ENCODE assay signal across 26 cellular contexts in genomic region chr9:35861161-35861897, GRCh38. TPM values are rescaled to one million over a fixed set of nuclear protein-coding genes. Genes with fewer than 3 reads are reported as not detected.
"Had no signal": no experiment of that assay in that cellular context is flagged by ENCODE, and none has a peak within 500 bp of the region (broad histone marks: within the 10 kb centered on the region; RNA-seq: fewer than 3 reads in every experiment).

No MANE protein-coding gene starts in this region.

- H3K4me3 Mint-ChIP-seq: activated CD4-positive, alpha-beta T cell treated with anti-CD3 and anti-CD28 coated beads, Interleukin-2, amount 10 ng/mL, durations not matched to agents 7 days and 5 days; activated CD8-positive, alpha-beta T cell treated with anti-CD3 and anti-CD28 coated beads for 36 hours; activated naive CD4-positive, alpha-beta T cell treated with anti-CD3 and anti-CD28 coated beads, Interleukin-2, amount 10 ng/mL, durations not matched to agents 7 days and 5 days; activated naive CD8-positive, alpha-beta T cell treated with anti-CD3 and anti-CD28 coated beads, Interleukin-2, amount 50 U/mL, for 24 hours; natural killer cell treated with Interleukin-12 subunit alpha and Interleukin-12 subunit beta and Interleukin-15 and Interleukin-18, amount 100 ng/mL, for 72 hours; stimulated activated naive CD8-positive, alpha-beta T cell treated with anti-CD3 and anti-CD28 coated beads, Interleukin-15, amount 100 ng/mL, for 72 hours; T-helper 1 cell treated with Interleukin-12 subunit alpha and Interleukin-12 subunit beta and Interleukin-4 antibody, amounts not matched to agents 30 μg/mL and 1 μg/mL, for 36 hours had no signal

- ATAC-seq: activated CD8-positive, alpha-beta T cell treated with anti-CD3 and anti-CD28 coated beads for 36 hours; activated naive CD8-positive, alpha-beta T cell treated with anti-CD3 and anti-CD28 coated beads, Interleukin-2, amount 50 U/mL, for 24 hours; body of pancreas; esophagus mucosa; left ventricle myocardium superior; natural killer cell treated with Interleukin-12 subunit alpha and Interleukin-12 subunit beta and Interleukin-15 and Interleukin-18, amount 100 ng/mL, for 72 hours; pancreas; stimulated activated naive CD8-positive, alpha-beta T cell treated with anti-CD3 and anti-CD28 coated beads, Interleukin-15, amount 100 ng/mL, for 72 hours had no signal

- H3K9me3 Mint-ChIP-seq: activated CD4-positive, alpha-beta T cell treated with anti-CD3 and anti-CD28 coated beads, Interleukin-2, amount 10 ng/mL, durations not matched to agents 7 days and 5 days; activated CD8-positive, alpha-beta T cell treated with anti-CD3 and anti-CD28 coated beads for 36 hours; activated naive CD4-positive, alpha-beta T cell treated with anti-CD3 and anti-CD28 coated beads, Interleukin-2, amount 10 ng/mL, durations not matched to agents 7 days and 5 days; activated naive CD8-positive, alpha-beta T cell treated with anti-CD3 and anti-CD28 coated beads, Interleukin-2, amount 50 U/mL, for 24 hours; natural killer cell treated with Interleukin-12 subunit alpha and Interleukin-12 subunit beta and Interleukin-15 and Interleukin-18, amount 100 ng/mL, for 72 hours; stimulated activated naive CD8-positive, alpha-beta T cell treated with anti-CD3 and anti-CD28 coated beads, Interleukin-15, amount 100 ng/mL, for 72 hours; T-helper 1 cell treated with Interleukin-12 subunit alpha and Interleukin-12 subunit beta and Interleukin-4 antibody, amounts not matched to agents 30 μg/mL and 1 μg/mL, for 36 hours had no signal

- H3K4me1 ChIP-seq: body of pancreas, pancreas, psoas muscle had no signal

- H3K4me1 Mint-ChIP-seq: activated naive CD8-positive, alpha-beta T cell treated with anti-CD3 and anti-CD28 coated beads, Interleukin-2, amount 50 U/mL, for 24 hours; stimulated activated naive CD8-positive, alpha-beta T cell treated with anti-CD3 and anti-CD28 coated beads, Interleukin-15, amount 100 ng/mL, for 72 hours had no signal

- H3K27ac Mint-ChIP-seq: activated CD4-positive, alpha-beta T cell treated with anti-CD3 and anti-CD28 coated beads, Interleukin-2, amount 10 ng/mL, durations not matched to agents 7 days and 5 days; activated CD8-positive, alpha-beta T cell treated with anti-CD3 and anti-CD28 coated beads for 36 hours; activated naive CD4-positive, alpha-beta T cell treated with anti-CD3 and anti-CD28 coated beads, Interleukin-2, amount 10 ng/mL, durations not matched to agents 7 days and 5 days; activated naive CD8-positive, alpha-beta T cell treated with anti-CD3 and anti-CD28 coated beads, Interleukin-2, amount 50 U/mL, for 24 hours; natural killer cell treated with Interleukin-12 subunit alpha and Interleukin-12 subunit beta and Interleukin-15 and Interleukin-18, amount 100 ng/mL, for 72 hours; stimulated activated naive CD8-positive, alpha-beta T cell treated with anti-CD3 and anti-CD28 coated beads, Interleukin-15, amount 100 ng/mL, for 72 hours; T-helper 1 cell treated with Interleukin-12 subunit alpha and Interleukin-12 subunit beta and Interleukin-4 antibody, amounts not matched to agents 30 μg/mL and 1 μg/mL, for 36 hours had no signal

- H3K9me3 ChIP-seq: body of pancreas, neutrophil, pancreas, psoas muscle, right atrium auricular region, suprapubic skin, tibial nerve had no signal

- H3K4me2 ChIP-seq: hepatocyte had no signal

- H3K27ac ChIP-seq: body of pancreas, cardiac muscle cell, hepatocyte, neutrophil, pancreas, psoas muscle, right atrium auricular region, suprapubic skin, tibial nerve had no signal

- H3K36me3 ChIP-seq: cardiac muscle cell, neutrophil, pancreas, right atrium auricular region, suprapubic skin, tibial nerve had no signal

- H3K36me3 Mint-ChIP-seq: activated naive CD4-positive, alpha-beta T cell treated with anti-CD3 and anti-CD28 coated beads, Interleukin-2, amount 10 ng/mL, durations not matched to agents 7 days and 5 days; natural killer cell treated with Interleukin-12 subunit alpha and Interleukin-12 subunit beta and Interleukin-15 and Interleukin-18, amount 100 ng/mL, for 72 hours had no signal

- DNase-seq: activated CD4-positive, CD25-positive, alpha-beta regulatory T cell treated with anti-CD3 and anti-CD28 coated beads, Interleukin-2, amount 50 U/mL, for 72 hours; activated CD8-positive, alpha-beta T cell treated with anti-CD3 and anti-CD28 coated beads for 36 hours; activated naive CD4-positive, alpha-beta T cell treated with anti-CD3 and anti-CD28 coated beads, Interleukin-2, amount 10 ng/mL, durations not matched to agents 7 days and 5 days; activated naive CD8-positive, alpha-beta T cell treated with anti-CD3 and anti-CD28 coated beads, Interleukin-2, amount 50 U/mL, for 24 hours; activated T-cell treated with anti-CD3 and anti-CD28 coated beads, Interleukin-2, amount 50 U/mL, for 48 hours; body of pancreas; effector CD4-positive, alpha-beta T cell; glutamatergic neuron; left ventricle myocardium superior; mammary epithelial cell; pancreas; psoas muscle; stimulated activated CD4-positive, alpha-beta T cell treated with anti-CD3 and anti-CD28 coated beads, Interleukin-4, amount 100 ng/mL, for 24 hours; stimulated activated naive CD8-positive, alpha-beta T cell treated with anti-CD3 and anti-CD28 coated beads, Interleukin-15, amount 100 ng/mL, for 72 hours had no signal

- H3K27me3 ChIP-seq: cardiac muscle cell, pancreas, right atrium auricular region, tibial nerve had no signal

- H2AFZ ChIP-seq: hepatocyte had no signal

- H3K4me3 ChIP-seq: body of pancreas, cardiac muscle cell, hepatocyte, pancreas, psoas muscle, right atrium auricular region, suprapubic skin, tibial nerve had no signal

RNA-seq across cellular contexts. Expression of gene OR13J1, which starts 8.9 kb away (rescaled TPM):
- total RNA-seq: activated CD4-positive, alpha-beta T cell treated with anti-CD3 and anti-CD28 coated beads, Interleukin-2, amount 10 ng/mL, durations not matched to agents 7 days and 5 days; activated CD8-positive, alpha-beta T cell treated with anti-CD3 and anti-CD28 coated beads for 36 hours; body of pancreas; cardiac muscle cell; cerebellum; esophagus mucosa; frontal cortex; hepatocyte; left ventricle myocardium superior; mammary epithelial cell; natural killer cell treated with Interleukin-12 subunit alpha and Interleukin-12 subunit beta and Interleukin-15 and Interleukin-18, amount 100 ng/mL, for 72 hours; pancreas; psoas muscle; right atrium auricular region; suprapubic skin; tibial nerve had no signal
- polyA plus RNA-seq: cardiac muscle cell, hepatocyte, mammary epithelial cell, pancreas, psoas muscle had no signal

RNA-seq across cellular contexts. Expression of gene FAM221B, which starts 32.8 kb away (rescaled TPM):
- total RNA-seq: activated CD4-positive, alpha-beta T cell treated with anti-CD3 and anti-CD28 coated beads, Interleukin-2, amount 10 ng/mL, durations not matched to agents 7 days and 5 days; activated CD8-positive, alpha-beta T cell treated with anti-CD3 and anti-CD28 coated beads for 36 hours; cardiac muscle cell; cerebellum; esophagus mucosa; frontal cortex; hepatocyte; left ventricle myocardium superior; mammary epithelial cell; natural killer cell treated with Interleukin-12 subunit alpha and Interleukin-12 subunit beta and Interleukin-15 and Interleukin-18, amount 100 ng/mL, for 72 hours; pancreas; psoas muscle; right atrium auricular region; suprapubic skin; tibial nerve had no signal
- polyA plus RNA-seq: hepatocyte, mammary epithelial cell, psoas muscle had no signal

RNA-seq across cellular contexts. Expression of gene HRCT1, which starts 44.7 kb away (rescaled TPM):
- total RNA-seq: activated CD4-positive, alpha-beta T cell treated with anti-CD3 and anti-CD28 coated beads, Interleukin-2, amount 10 ng/mL, durations not matched to agents 7 days and 5 days; activated CD8-positive, alpha-beta T cell treated with anti-CD3 and anti-CD28 coated beads for 36 hours; cardiac muscle cell; cerebellum; natural killer cell treated with Interleukin-12 subunit alpha and Interleukin-12 subunit beta and Interleukin-15 and Interleukin-18, amount 100 ng/mL, for 72 hours had no signal
- polyA plus RNA-seq: cardiac muscle cell had no signal
